Comparison of ENCODE assay signal across 13 cellular contexts in genomic region chr2:64263315-64263714, GRCh38.
DNase-seq lines count a peak whose midpoint lies in the region; ATAC-seq and TF ChIP-seq lines count a peak whose summit lies in the region.
"Had no signal": no experiment of that assay in that cellular context is flagged by ENCODE, and none has a peak within 500 bp of the region (broad histone marks: within the 10 kb centered on the region; RNA-seq: fewer than 3 reads in every experiment).

No MANE protein-coding gene starts in this region.

- H3K79me2 ChIP-seq in MM.1S (ENCODE audit: low read length): no peaks in the 10 kb centered on the region

- no peaks in the 10 kb centered on the region for H3K36me3 ChIP-seq in MM.1S (replicated peaks; ENCODE audit: insufficient read depth, low read length)

- no peak for TF ChIP-seq CTCF in AG09319 (IDR thresholded peaks at IDR 0.05; ENCODE audit: low read depth, low read length)
- TF ChIP-seq CTCF in MM.1S (IDR thresholded peaks at IDR 0.05; ENCODE audit: low read length): no peak
- no peak for TF ChIP-seq CTCF in cardiac fibroblast (IDR thresholded peaks at IDR 0.05; ENCODE audit: low read depth, low read length)

- DNase-seq in AG09319 (ENCODE audit: extremely low read depth, low read depth): peak; percentile 25
- peak; percentile 40 for DNase-seq in MM.1S
- peak; percentile 85 to 96 for DNase-seq in cardiac fibroblast (ENCODE audit: low read depth in 2 of 2)
- peak; percentile 88 to 94 for DNase-seq in lung microvascular endothelial cell (ENCODE audit: low read depth in 2 of 2)
- no peak for DNase-seq in activated T-cell treated with anti-CD3 and anti-CD28 coated beads, Interleukin-2, amount 50 U/mL, for 48 hours
- no peak for DNase-seq in NCI-H2196 (lab: John Stamatoyannopoulos, UW; ENCODE audit: unreplicated experiment)
- no peak for DNase-seq in OCI-M1 (lab: John Stamatoyannopoulos, UW)
- DNase-seq: activated CD4-positive, alpha-beta T cell treated with anti-CD3 and anti-CD28 coated beads for 36 hours; activated naive CD8-positive, alpha-beta T cell treated with anti-CD3 and anti-CD28 coated beads for 36 hours; AML-193; naive B cell; NCI-H1105 had no signal

- H3K4me2 ChIP-seq in MM.1S (ENCODE audit: low read depth, low read length): peak overlapping the region; percentile 5; the same call in 1 of the 2 replicates

- no peaks in the 10 kb centered on the region for H3K27me3 ChIP-seq in MM.1S (replicated peaks; ENCODE audit: insufficient read depth, low read length)

- peaks cover 44% of the 10 kb centered on the region for H3K4me1 ChIP-seq in MM.1S (ENCODE audit: low read length)

- no peak overlapping the region for H2AFZ ChIP-seq in MM.1S (ENCODE audit: low read length)

- H3K9me2 ChIP-seq in MM.1S (replicated peaks; ENCODE audit: insufficient read depth, low read length): no peaks in the 10 kb centered on the region

- H4K20me1 ChIP-seq in MM.1S (ENCODE audit: insufficient read depth, low read length): no peaks in the 10 kb centered on the region

- no peak overlapping the region for H3K9ac ChIP-seq in MM.1S (ENCODE audit: low read length)

- peaks cover 18% of the 10 kb centered on the region for H3F3A ChIP-seq in MM.1S (ENCODE audit: insufficient read depth, low read length)

- H3K4me3 ChIP-seq in MM.1S (ENCODE audit: low read length) (no peak overlapping the region), cardiac fibroblast (replicated peaks in 1 of 2; ENCODE audit: low read depth in 2 of 2, low read length in 2 of 2) (no peak overlapping the region)

- no peaks in the 10 kb centered on the region for H3K9me3 ChIP-seq in MM.1S (replicated peaks; ENCODE audit: insufficient read depth, low read length)

- ATAC-seq in HG02610 (IDR thresholded peaks at IDR 0.05; ENCODE audit: unreplicated experiment): no peak
- ATAC-seq: activated CD4-positive, alpha-beta T cell treated with anti-CD3 and anti-CD28 coated beads for 36 hours had no signal

- 0 out of 2 replicates have a peak overlapping the region, but pooled peaks have one; percentile 5 for H3K27ac ChIP-seq in MM.1S (ENCODE audit: low read length)

Comparison
In these comparisons a context has a peak if more than half of its experiments do, and no peak if none do; other contexts are left out.
1. DNase-seq: peak in AG09319 (single experiment), MM.1S (single experiment), cardiac fibroblast (2 of 2) and lung microvascular endothelial cell (2 of 2); none in activated T-cell treated with anti-CD3 and anti-CD28 coated beads, Interleukin-2, amount 50 U/mL, for 48 hours (0 of 2), NCI-H2196 (single experiment) and OCI-M1 (single experiment).